Comparison of ENCODE assay signal across 8 cellular contexts in the genomic region with DNA sequence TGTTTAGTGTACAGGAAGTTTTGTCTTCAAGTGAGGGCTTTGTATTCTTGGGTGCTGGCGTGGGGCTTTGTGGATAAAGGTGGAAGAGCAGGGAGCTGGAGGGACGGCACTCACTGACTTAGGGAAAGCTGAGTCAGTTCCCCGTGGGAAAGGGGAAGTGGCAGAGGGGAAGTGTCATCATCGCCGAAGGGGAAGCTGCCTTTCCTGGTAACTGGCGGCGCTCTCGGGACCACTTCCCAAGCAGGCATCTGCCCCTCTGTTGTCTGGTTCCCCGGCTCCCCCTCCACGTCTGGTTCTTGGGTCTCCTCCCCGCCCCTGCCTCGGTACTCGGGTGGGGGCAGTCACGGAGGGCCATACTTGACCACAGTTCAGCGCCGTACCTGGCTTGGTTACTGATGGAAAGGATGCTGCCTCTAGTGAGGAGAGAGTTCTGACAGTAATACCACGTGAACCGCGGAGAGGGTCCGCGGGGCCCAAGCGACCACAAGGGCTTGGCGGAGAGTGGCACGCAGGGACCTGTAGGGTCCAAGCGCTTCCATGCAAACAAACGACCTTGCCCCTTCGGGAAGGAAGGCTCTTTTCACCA. TPM values are rescaled to one million over a fixed set of nuclear protein-coding genes. Genes with fewer than 3 reads are reported as not detected.
A peak's percentile ranks its signal among the peaks of the same experiment; 100 is the strongest.
DNase-seq lines count a peak whose midpoint lies in the region; ATAC-seq and TF ChIP-seq lines count a peak whose summit lies in the region.

No MANE protein-coding gene starts in this region.

- intact Hi-C loops in Right ventricle myocardium superior (cut with DNase I): loop anchor here (1.0 to 10.0 kb wide), 2 partner anchors 14 to 828 kb away; partner anchors contain the start of genes NAA38 and RNASEK
- intact Hi-C loops in ovary (cut with DNase I): loop anchor here in 1 of 4 donors (10.0 kb wide), 1 partner anchor 312 kb away; the partner anchor contains the start of gene PER1

- peaks cover 41% of the 10 kb centered on the region for H3K4me1 Mint-ChIP-seq in activated naive CD8-positive, alpha-beta T cell treated with anti-CD3 and anti-CD28 coated beads, Interleukin-2, amount 10 ng/mL, durations not matched to agents 7 days and 5 days

- H3K27me3 ChIP-seq in ovary: no peaks in the 10 kb centered on the region

- TF ChIP-seq POLR2A in ovary (IDR thresholded peaks at IDR 0.05): peak; percentile 38

- peak; percentile 70 for TF ChIP-seq EP300 in ovary (IDR thresholded peaks at IDR 0.05)

- 0 to 1% (median 1%) methylated on average over 27 of the region's 27 CpGs for WGBS in ovary, 3 donors

- DNase-seq in AG09309 (ENCODE audit: low read depth) (no peak), NCI-H748 treated with DMSO at 0.1 percent for 48 hours (lab: John Stamatoyannopoulos, UW) (peak; percentile 57), Right ventricle myocardium superior (peak; percentile 85), ovary (peak in 4 of 5 donors; percentile 64 to 82 (median 70)), iPS-NIHi7 (ENCODE audit: extremely low spot score) (no peak)
- DNase-seq in activated naive CD8-positive, alpha-beta T cell treated with anti-CD3 and anti-CD28 coated beads, Interleukin-2, amount 10 ng/mL, durations not matched to agents 7 days and 5 days: peak; percentile 68

- peak; percentile 5 for ATAC-seq in GM18907 (IDR thresholded peaks at IDR 0.05; ENCODE audit: unreplicated experiment)
- ATAC-seq in activated naive CD8-positive, alpha-beta T cell treated with anti-CD3 and anti-CD28 coated beads, Interleukin-2, amount 10 ng/mL, durations not matched to agents 7 days and 5 days (ENCODE audit: low read depth): no peak
- ATAC-seq in Right ventricle myocardium superior (ENCODE audit: poor library complexity): peak; percentile 14
- ATAC-seq in HG02610 (IDR thresholded peaks at IDR 0.05; ENCODE audit: unreplicated experiment): no peak

- H3K4me3 ChIP-seq in AG09309 (ENCODE audit: control insufficient read depth, low read depth, low read length) (peak overlapping the region; percentile 83), ovary (peak overlapping the region; percentile 83)

- POLR2A ChIA-PET in activated naive CD8-positive, alpha-beta T cell treated with anti-CD3 and anti-CD28 coated beads, Interleukin-2, amount 10 ng/mL, durations not matched to agents 7 days and 5 days (lab: Charles Lee): interaction anchor here (0.7 to 1.7 kb wide), 9 partner anchors 8 to 602 kb away, joined by 3 to 6 read pairs (median 3); partner anchors contain the start of genes CNTROB, KDM6B, NAA38 and TRAPPC1

- H3K9me3 Mint-ChIP-seq in activated naive CD8-positive, alpha-beta T cell treated with anti-CD3 and anti-CD28 coated beads, Interleukin-2, amount 10 ng/mL, durations not matched to agents 7 days and 5 days: no peaks in the 10 kb centered on the region

- peaks cover 17% of the 10 kb centered on the region for H3K4me1 ChIP-seq in ovary (ENCODE audit: insufficient read depth)

- peak overlapping the region; percentile 99 for H3K27ac Mint-ChIP-seq in activated naive CD8-positive, alpha-beta T cell treated with anti-CD3 and anti-CD28 coated beads, Interleukin-2, amount 10 ng/mL, durations not matched to agents 7 days and 5 days

- H3K27ac ChIP-seq in ovary: peak overlapping the region; percentile 81 to 90

- H3K36me3 Mint-ChIP-seq in activated naive CD8-positive, alpha-beta T cell treated with anti-CD3 and anti-CD28 coated beads, Interleukin-2, amount 10 ng/mL, durations not matched to agents 7 days and 5 days: peaks cover 2% of the 10 kb centered on the region

- peak overlapping the region; percentile 100 for H3K4me3 Mint-ChIP-seq in activated naive CD8-positive, alpha-beta T cell treated with anti-CD3 and anti-CD28 coated beads, Interleukin-2, amount 10 ng/mL, durations not matched to agents 7 days and 5 days

- H3K9me3 ChIP-seq in ovary: no peaks in the 10 kb centered on the region

- no peaks in the 10 kb centered on the region for H3K27me3 Mint-ChIP-seq in activated naive CD8-positive, alpha-beta T cell treated with anti-CD3 and anti-CD28 coated beads, Interleukin-2, amount 10 ng/mL, durations not matched to agents 7 days and 5 days

- TF ChIP-seq CTCF in AG09309 (IDR thresholded peaks at IDR 0.05; ENCODE audit: control insufficient read depth, insufficient read depth, low read depth, low read length, missing control alignments): no peak
- no peak for TF ChIP-seq CTCF in ovary (IDR thresholded peaks at IDR 0.05)

- H3K36me3 ChIP-seq in ovary: no peaks in the 10 kb centered on the region

RNA-seq across cellular contexts. Expression of gene KDM6B, which starts 9.0 kb away (rescaled TPM):
- total RNA-seq in activated naive CD8-positive, alpha-beta T cell treated with anti-CD3 and anti-CD28 coated beads, Interleukin-2, amount 10 ng/mL, durations not matched to agents 7 days and 5 days: 10 to 100 TPM; 43.4 to 50.9 TPM
- total RNA-seq in Right ventricle myocardium superior (27.9 TPM), ovary (10 to 100 TPM; 13.7 to 80.8 (median 71.9) TPM)
- 10 to 100 TPM in 1 of 2 donors, 1 to 10 TPM in 1; 9.1 to 36.9 TPM for polyA plus RNA-seq in ovary

RNA-seq across cellular contexts. Expression of gene TMEM88, which starts 11.8 kb away (rescaled TPM):
- total RNA-seq in activated naive CD8-positive, alpha-beta T cell treated with anti-CD3 and anti-CD28 coated beads, Interleukin-2, amount 10 ng/mL, durations not matched to agents 7 days and 5 days: 1 to 10 TPM; 2.9 to 3.7 TPM
- total RNA-seq in Right ventricle myocardium superior (32.4 TPM), ovary (10 to 100 TPM in 3 of 7 donors, 1 to 10 TPM in 4; 2.1 to 11.9 (median 8.2) TPM)
- 10 to 100 TPM in 1 of 2 donors, 1 to 10 TPM in 1; 5.5 to 17.8 TPM for polyA plus RNA-seq in ovary

RNA-seq across cellular contexts. Expression of gene NAA38, which starts 14.3 kb away (rescaled TPM):
- total RNA-seq in activated naive CD8-positive, alpha-beta T cell treated with anti-CD3 and anti-CD28 coated beads, Interleukin-2, amount 10 ng/mL, durations not matched to agents 7 days and 5 days: 10 to 100 TPM; 62.1 to 71.7 TPM
- total RNA-seq in Right ventricle myocardium superior: 101 TPM
- total RNA-seq in ovary: 10 to 100 TPM; 46.4 to 82.8 (median 54.6) TPM
- polyA plus RNA-seq in ovary: 10 to 100 TPM in 1 of 2 donors, 1 to 10 TPM in 1; 4.6 to 59.1 TPM

RNA-seq across cellular contexts. Expression of gene CYB5D1, which starts 14.8 kb away (rescaled TPM):
- total RNA-seq in activated naive CD8-positive, alpha-beta T cell treated with anti-CD3 and anti-CD28 coated beads, Interleukin-2, amount 10 ng/mL, durations not matched to agents 7 days and 5 days: 1 to 10 TPM; 7.3 to 7.9 TPM
- total RNA-seq in Right ventricle myocardium superior: 24.2 TPM
- total RNA-seq in ovary: 10 to 100 TPM in 6 of 7 donors, 1 to 10 TPM in 1; 7.0 to 18.8 (median 16.1) TPM
- 10 to 100 TPM; 10.8 to 22.2 TPM for polyA plus RNA-seq in ovary

RNA-seq across cellular contexts. Expression of gene CHD3, which starts 45.5 kb away (rescaled TPM):
- 100 to 1,000 TPM; 194 to 199 TPM for total RNA-seq in activated naive CD8-positive, alpha-beta T cell treated with anti-CD3 and anti-CD28 coated beads, Interleukin-2, amount 10 ng/mL, durations not matched to agents 7 days and 5 days
- total RNA-seq in Right ventricle myocardium superior (13.7 TPM), ovary (100 to 1,000 TPM in 4 of 7 donors, 10 to 100 TPM in 3; 65.7 to 145 (median 114) TPM)
- 100 to 1,000 TPM in 1 of 2 donors, 10 to 100 TPM in 1; 87.2 to 100 TPM for polyA plus RNA-seq in ovary

Comparison
In these comparisons a context has a peak if more than half of its experiments do, and no peak if none do; other contexts are left out.
1. DNase-seq: peak in NCI-H748 treated with DMSO at 0.1 percent for 48 hours (single experiment), activated naive CD8-positive, alpha-beta T cell treated with anti-CD3 and anti-CD28 coated beads, Interleukin-2, amount 10 ng/mL, durations not matched to agents 7 days and 5 days (single experiment), Right ventricle myocardium superior (single experiment) and ovary (4 of 5); none in AG09309 (single experiment) and iPS-NIHi7 (single experiment).
2. ATAC-seq: peak in GM18907 (single experiment) and Right ventricle myocardium superior (single experiment); none in activated naive CD8-positive, alpha-beta T cell treated with anti-CD3 and anti-CD28 coated beads, Interleukin-2, amount 10 ng/mL, durations not matched to agents 7 days and 5 days (single experiment) and HG02610 (single experiment).